ENCODE assay signal across 22 cellular contexts in genomic region chr11:46044601-46045000, GRCh38.
"Had no signal": no experiment of that assay in that cellular context is flagged by ENCODE, and none has a peak within 500 bp of the region (broad histone marks: within the 10 kb centered on the region; RNA-seq: fewer than 3 reads in every experiment).

No MANE protein-coding gene starts in this region.

- H3K36me3 ChIP-seq: MG63 had no signal

- ATAC-seq: HepG2, Panc1, PC-3 had no signal

- H3K27ac ChIP-seq: RWPE1 had no signal

- DNase-seq: IMR-90, Karpas-422, KG1, MG63, NCI-H1092 treated with DMSO at 0.1 percent for 48 hours, NCI-H1436, NCI-H187, NCI-H2029, NCI-H2081 treated with DMSO at 0.1 percent for 48 hours, NCI-H2171, NCI-H226, NCI-H446, NCI-H510A, NCI-H524 treated with DMSO at 0.1 percent for 48 hours, NCI-H69, NCI-H774, PC-3, SHP77, SK-N-SH had no signal

- H3K9ac ChIP-seq: SK-N-SH had no signal

- FAIRE-seq: HepG2 had no signal

- H3K9me3 ChIP-seq: MG63, SK-N-SH had no signal

- H3K4me3 ChIP-seq: MG63 had no signal

- H3K4me2 ChIP-seq: SK-N-SH had no signal

- H3K27me3 ChIP-seq: MG63 had no signal
